17 cellular contexts compared by ENCODE assay signal in the genomic region with DNA sequence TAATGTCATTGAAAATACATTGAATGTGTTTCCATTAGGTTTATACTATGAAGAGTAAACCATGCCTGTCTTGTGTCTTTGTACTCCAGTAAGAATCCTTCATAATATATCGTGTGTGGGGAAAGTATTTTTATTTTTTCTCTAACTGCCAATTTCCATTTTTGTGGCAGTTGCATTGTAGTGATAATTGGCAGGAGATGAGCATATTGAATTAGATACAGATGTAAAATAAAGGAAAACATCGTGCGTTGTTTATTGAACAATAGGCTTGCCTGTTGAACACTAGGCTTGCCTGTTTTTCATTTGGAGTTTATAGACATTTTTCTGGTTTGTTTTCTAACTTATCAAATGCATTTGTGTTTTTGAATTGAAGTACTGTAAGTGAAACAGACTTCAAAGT.
A peak's percentile ranks its signal among the peaks of the same experiment; 100 is the strongest.
DNase-seq lines count a peak whose midpoint lies in the region; ATAC-seq, FAIRE-seq and TF ChIP-seq lines count a peak whose summit lies in the region.
"Had no signal": no experiment of that assay in that cellular context is flagged by ENCODE, and none has a peak within 500 bp of the region (broad histone marks: within the 10 kb centered on the region; RNA-seq: fewer than 3 reads in every experiment).

No MANE protein-coding gene starts in this region.

- H3K4me3 ChIP-seq in ACC112 (ENCODE audit: low read depth, low read length) (no peak overlapping the region), GM23338 (no peak overlapping the region)
- H3K4me3 ChIP-seq: GM12878 had no signal

- H3K27ac ChIP-seq in ACC112 (ENCODE audit: low read depth, low read length) (no peak overlapping the region), GM23338 (ENCODE audit: low read depth) (no peak overlapping the region)
- H3K27ac ChIP-seq: 22Rv1 had no signal

- no peaks in the 10 kb centered on the region for H3K9me3 Mint-ChIP-seq in GM23338
- H3K9me3 Mint-ChIP-seq: CD4-positive, alpha-beta T cell had no signal

- H3K79me2 ChIP-seq in ACC112 (ENCODE audit: control insufficient read depth, insufficient read depth, low read length, unreplicated experiment) = no peaks in the 10 kb centered on the region
- no peaks in the 10 kb centered on the region for H3K79me2 ChIP-seq in GM23338 (replicated peaks; ENCODE audit: insufficient read depth)

- H4K20me1 ChIP-seq in GM23338 (replicated peaks; ENCODE audit: insufficient read depth) = no peaks in the 10 kb centered on the region; the same call in 1 of the 2 replicates

- H3K4me1 Mint-ChIP-seq in GM23338 = peaks cover 23% of the 10 kb centered on the region; the same call in 2 of the 3 replicates

- DNase-seq in GM23338 (ENCODE audit: low spot score) (no peak), NCI-H526 (lab: John Stamatoyannopoulos, UW) (no peak), NOMO-1 treated with DMSO at 0.1 percent for 48 hours (lab: John Stamatoyannopoulos, UW; ENCODE audit: unreplicated experiment) (no peak), mesenteric fat pad (ENCODE audit: low spot score) (no peak), iPS-NIHi11 (ENCODE audit: low spot score) (no peak)
- DNase-seq: C1 segment of cervical spinal cord; CD4-positive, alpha-beta T cell; DMS79; IMR-90; KBM-7 had no signal

- H3K27me3 ChIP-seq in ACC112 (ENCODE audit: insufficient read depth, low read length) (no peaks in the 10 kb centered on the region), GM23338 (ENCODE audit: insufficient read depth) (no peaks in the 10 kb centered on the region)

- H3K4me2 ChIP-seq in GM23338 = no peak overlapping the region

- H3K36me3 Mint-ChIP-seq in GM23338 (ENCODE audit: low read depth) = peaks cover 10% of the 10 kb centered on the region; the same call in 2 of the 3 replicates

- H3K9me2 ChIP-seq in GM23338 (ENCODE audit: insufficient read depth) = no peaks in the 10 kb centered on the region

- H3K4me1 ChIP-seq in ACC112 (ENCODE audit: control insufficient read depth, insufficient read depth, low read length, unreplicated experiment) (no peaks in the 10 kb centered on the region), GM23338 (ENCODE audit: insufficient read depth) (peaks cover 10% of the 10 kb centered on the region; the same call in 1 of the 2 replicates)

- FAIRE-seq in endometrium (lab: Jason Lieb, UNC) (peak; percentile 87), islet of Langerhans (lab: Jason Lieb, UNC) (peak; percentile 36)
- FAIRE-seq: GM12878, H54 had no signal

- ATAC-seq in GM23338 = no peak
- ATAC-seq: GM12878 had no signal

- H3K27ac Mint-ChIP-seq in GM23338 = peak overlapping the region; percentile 16
- H3K27ac Mint-ChIP-seq: B cell; CD4-positive, alpha-beta T cell had no signal

- no peaks in the 10 kb centered on the region for H3K27me3 Mint-ChIP-seq in GM23338 (ENCODE audit: insufficient read depth, low read depth, poor library complexity)
- H3K27me3 Mint-ChIP-seq: B cell; CD4-positive, alpha-beta T cell had no signal

- H3F3A ChIP-seq in GM23338 (replicated peaks; ENCODE audit: low read depth) = no peaks in the 10 kb centered on the region

- H3K4me3 Mint-ChIP-seq in GM23338 = no peak overlapping the region
- H3K4me3 Mint-ChIP-seq: B cell; CD4-positive, alpha-beta T cell had no signal

- H3K36me3 ChIP-seq in ACC112 (ENCODE audit: insufficient read depth, low read length) (no peaks in the 10 kb centered on the region), GM23338 (ENCODE audit: insufficient read depth) (no peaks in the 10 kb centered on the region)

- H2AFZ ChIP-seq in ACC112 (ENCODE audit: low read length, unreplicated experiment) (peak overlapping the region; percentile 60), GM23338 (no peak overlapping the region)

- no peak for TF ChIP-seq CTCF in GM23338 (conservative IDR thresholded peaks at IDR 0.05; ENCODE audit: low read depth in 2 of 2)

TF ChIP-seq in GM23338, 12 proteins besides CTCF, POLR2A, EP300 and RAD21 (continues in another document):
- TF ChIP-seq, protein P1, sequence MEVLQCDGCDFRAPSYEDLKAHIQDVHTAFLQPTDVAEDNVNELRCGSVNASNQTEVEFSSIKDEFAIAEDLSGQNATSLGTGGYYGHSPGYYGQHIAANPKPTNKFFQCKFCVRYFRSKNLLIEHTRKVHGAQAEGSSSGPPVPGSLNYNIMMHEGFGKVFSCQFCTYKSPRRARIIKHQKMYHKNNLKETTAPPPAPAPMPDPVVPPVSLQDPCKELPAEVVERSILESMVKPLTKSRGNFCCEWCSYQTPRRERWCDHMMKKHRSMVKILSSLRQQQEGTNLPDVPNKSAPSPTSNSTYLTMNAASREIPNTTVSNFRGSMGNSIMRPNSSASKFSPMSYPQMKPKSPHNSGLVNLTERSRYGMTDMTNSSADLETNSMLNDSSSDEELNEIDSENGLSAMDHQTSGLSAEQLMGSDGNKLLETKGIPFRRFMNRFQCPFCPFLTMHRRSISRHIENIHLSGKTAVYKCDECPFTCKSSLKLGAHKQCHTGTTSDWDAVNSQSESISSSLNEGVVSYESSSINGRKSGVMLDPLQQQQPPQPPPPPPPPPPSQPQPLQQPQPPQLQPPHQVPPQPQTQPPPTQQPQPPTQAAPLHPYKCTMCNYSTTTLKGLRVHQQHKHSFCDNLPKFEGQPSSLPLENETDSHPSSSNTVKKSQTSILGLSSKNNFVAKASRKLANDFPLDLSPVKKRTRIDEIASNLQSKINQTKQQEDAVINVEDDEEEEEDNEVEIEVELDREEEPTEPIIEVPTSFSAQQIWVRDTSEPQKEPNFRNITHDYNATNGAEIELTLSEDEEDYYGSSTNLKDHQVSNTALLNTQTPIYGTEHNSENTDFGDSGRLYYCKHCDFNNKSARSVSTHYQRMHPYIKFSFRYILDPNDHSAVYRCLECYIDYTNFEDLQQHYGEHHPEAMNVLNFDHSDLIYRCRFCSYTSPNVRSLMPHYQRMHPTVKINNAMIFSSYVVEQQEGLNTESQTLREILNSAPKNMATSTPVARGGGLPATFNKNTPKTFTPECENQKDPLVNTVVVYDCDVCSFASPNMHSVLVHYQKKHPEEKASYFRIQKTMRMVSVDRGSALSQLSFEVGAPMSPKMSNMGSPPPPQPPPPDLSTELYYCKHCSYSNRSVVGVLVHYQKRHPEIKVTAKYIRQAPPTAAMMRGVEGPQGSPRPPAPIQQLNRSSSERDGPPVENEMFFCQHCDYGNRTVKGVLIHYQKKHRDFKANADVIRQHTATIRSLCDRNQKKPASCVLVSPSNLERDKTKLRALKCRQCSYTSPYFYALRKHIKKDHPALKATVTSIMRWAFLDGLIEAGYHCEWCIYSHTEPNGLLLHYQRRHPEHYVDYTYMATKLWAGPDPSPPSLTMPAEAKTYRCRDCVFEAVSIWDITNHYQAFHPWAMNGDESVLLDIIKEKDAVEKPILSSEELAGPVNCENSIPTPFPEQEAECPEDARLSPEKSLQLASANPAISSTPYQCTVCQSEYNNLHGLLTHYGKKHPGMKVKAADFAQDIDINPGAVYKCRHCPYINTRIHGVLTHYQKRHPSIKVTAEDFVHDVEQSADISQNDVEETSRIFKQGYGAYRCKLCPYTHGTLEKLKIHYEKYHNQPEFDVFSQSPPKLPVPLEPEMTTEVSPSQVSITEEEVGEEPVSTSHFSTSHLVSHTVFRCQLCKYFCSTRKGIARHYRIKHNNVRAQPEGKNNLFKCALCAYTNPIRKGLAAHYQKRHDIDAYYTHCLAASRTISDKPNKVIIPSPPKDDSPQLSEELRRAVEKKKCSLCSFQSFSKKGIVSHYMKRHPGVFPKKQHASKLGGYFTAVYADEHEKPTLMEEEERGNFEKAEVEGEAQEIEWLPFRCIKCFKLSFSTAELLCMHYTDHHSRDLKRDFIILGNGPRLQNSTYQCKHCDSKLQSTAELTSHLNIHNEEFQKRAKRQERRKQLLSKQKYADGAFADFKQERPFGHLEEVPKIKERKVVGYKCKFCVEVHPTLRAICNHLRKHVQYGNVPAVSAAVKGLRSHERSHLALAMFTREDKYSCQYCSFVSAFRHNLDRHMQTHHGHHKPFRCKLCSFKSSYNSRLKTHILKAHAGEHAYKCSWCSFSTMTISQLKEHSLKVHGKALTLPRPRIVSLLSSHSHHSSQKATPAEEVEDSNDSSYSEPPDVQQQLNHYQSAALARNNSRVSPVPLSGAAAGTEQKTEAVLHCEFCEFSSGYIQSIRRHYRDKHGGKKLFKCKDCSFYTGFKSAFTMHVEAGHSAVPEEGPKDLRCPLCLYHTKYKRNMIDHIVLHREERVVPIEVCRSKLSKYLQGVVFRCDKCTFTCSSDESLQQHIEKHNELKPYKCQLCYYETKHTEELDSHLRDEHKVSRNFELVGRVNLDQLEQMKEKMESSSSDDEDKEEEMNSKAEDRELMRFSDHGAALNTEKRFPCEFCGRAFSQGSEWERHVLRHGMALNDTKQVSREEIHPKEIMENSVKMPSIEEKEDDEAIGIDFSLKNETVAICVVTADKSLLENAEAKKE (CRISPR knock-in tag; IDR thresholded peaks at IDR 0.05) = no peak
- TF ChIP-seq, protein P2, sequence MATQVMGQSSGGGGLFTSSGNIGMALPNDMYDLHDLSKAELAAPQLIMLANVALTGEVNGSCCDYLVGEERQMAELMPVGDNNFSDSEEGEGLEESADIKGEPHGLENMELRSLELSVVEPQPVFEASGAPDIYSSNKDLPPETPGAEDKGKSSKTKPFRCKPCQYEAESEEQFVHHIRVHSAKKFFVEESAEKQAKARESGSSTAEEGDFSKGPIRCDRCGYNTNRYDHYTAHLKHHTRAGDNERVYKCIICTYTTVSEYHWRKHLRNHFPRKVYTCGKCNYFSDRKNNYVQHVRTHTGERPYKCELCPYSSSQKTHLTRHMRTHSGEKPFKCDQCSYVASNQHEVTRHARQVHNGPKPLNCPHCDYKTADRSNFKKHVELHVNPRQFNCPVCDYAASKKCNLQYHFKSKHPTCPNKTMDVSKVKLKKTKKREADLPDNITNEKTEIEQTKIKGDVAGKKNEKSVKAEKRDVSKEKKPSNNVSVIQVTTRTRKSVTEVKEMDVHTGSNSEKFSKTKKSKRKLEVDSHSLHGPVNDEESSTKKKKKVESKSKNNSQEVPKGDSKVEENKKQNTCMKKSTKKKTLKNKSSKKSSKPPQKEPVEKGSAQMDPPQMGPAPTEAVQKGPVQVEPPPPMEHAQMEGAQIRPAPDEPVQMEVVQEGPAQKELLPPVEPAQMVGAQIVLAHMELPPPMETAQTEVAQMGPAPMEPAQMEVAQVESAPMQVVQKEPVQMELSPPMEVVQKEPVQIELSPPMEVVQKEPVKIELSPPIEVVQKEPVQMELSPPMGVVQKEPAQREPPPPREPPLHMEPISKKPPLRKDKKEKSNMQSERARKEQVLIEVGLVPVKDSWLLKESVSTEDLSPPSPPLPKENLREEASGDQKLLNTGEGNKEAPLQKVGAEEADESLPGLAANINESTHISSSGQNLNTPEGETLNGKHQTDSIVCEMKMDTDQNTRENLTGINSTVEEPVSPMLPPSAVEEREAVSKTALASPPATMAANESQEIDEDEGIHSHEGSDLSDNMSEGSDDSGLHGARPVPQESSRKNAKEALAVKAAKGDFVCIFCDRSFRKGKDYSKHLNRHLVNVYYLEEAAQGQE (IDR thresholded peaks at IDR 0.05; ENCODE audit: unreplicated experiment) = no peak
- TF ChIP-seq EZH2 (IDR thresholded peaks at IDR 0.05; ENCODE audit: low read depth, unreplicated experiment) = no peak
- no peak for TF ChIP-seq EZH2phosphoT487 (IDR thresholded peaks at IDR 0.05; ENCODE audit: unreplicated experiment)
- TF ChIP-seq NANOG (IDR thresholded peaks at IDR 0.05; ENCODE audit: borderline replicate concordance) = no peak
- TF ChIP-seq JUNB (IDR thresholded peaks at IDR 0.05; ENCODE audit: unreplicated experiment) = no peak
- no peak for TF ChIP-seq CREB1 (CRISPR knock-in tag; IDR thresholded peaks at IDR 0.05; ENCODE audit: low read depth)
